Comparison of ENCODE assay signal across 8 cellular contexts in the genomic region with DNA sequence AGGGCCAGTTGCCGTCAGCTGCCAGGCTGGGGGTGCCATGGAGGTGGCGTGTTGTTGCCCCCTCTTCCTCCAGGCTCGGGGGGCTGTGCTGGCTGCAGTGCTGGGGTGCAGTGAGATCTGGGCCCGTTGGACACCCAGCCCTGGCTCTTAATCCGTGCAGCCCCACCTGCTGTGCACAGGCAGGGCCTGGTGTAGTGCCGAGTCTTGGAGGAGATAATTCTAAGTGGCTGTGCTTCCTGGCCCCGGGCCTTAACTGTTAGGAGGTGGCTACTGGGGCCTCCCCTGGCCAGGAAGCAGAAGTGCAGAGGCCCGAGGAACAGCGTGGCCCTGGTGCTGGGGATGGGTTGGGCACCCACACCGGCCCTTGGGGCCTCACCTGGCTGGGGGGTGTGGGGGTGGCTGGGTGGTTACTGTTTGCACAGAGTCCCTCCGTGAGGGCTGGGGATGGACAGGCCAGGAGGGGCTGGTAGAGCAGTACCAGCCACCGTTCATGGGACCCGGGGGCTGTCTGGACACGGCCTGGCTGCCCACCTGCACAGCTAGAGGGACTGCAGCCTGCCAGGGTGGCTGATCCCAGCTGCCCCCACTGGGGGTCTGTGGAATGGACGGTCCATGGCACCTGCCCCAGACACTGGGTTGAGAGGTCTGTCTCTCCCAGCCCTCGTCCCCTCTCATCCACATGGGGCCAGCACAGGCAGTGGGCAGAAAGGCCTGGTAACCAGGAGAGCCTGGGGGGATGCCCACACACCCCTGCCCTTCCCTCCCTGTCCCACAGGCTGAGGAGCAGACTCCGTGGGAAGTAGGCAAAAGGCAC. TPM values are rescaled to one million over a fixed set of nuclear protein-coding genes. Genes with fewer than 3 reads are reported as not detected.
DNase-seq lines count a peak whose midpoint lies in the region; ATAC-seq and TF ChIP-seq lines count a peak whose summit lies in the region.

No MANE protein-coding gene starts in this region.

- ATAC-seq in left cardiac atrium: no peak

- H3K27me3 ChIP-seq in adipocyte (replicated peaks; ENCODE audit: control insufficient read depth, insufficient read depth, low read length) (no peaks in the 10 kb centered on the region), mesendoderm (ENCODE audit: insufficient read depth, low read length, poor library complexity) (no peaks in the 10 kb centered on the region), SJCRH30 (no peaks in the 10 kb centered on the region)

- no peak for TF ChIP-seq EP300 in Ishikawa (IDR thresholded peaks at IDR 0.05; ENCODE audit: borderline replicate concordance)

- H2AK5ac ChIP-seq in mesendoderm (ENCODE audit: low read length): no peak overlapping the region

- peak; percentile 17; the same call in 1 of the 2 replicates for TF ChIP-seq RAD21 in Ishikawa (IDR thresholded peaks at IDR 0.05; ENCODE audit: low read depth)

- H3K23ac ChIP-seq in mesendoderm (ENCODE audit: low read length): no peak overlapping the region

- no peak overlapping the region for H4K8ac ChIP-seq in mesendoderm (ENCODE audit: low read depth, low read length)

- no peak overlapping the region for H3K56ac ChIP-seq in mesendoderm (ENCODE audit: low read length)

- no peak overlapping the region for H3K18ac ChIP-seq in mesendoderm (ENCODE audit: low read length)

- no peak overlapping the region for H2BK5ac ChIP-seq in mesendoderm (ENCODE audit: low read length)

- in situ Hi-C loops in Caki2 (cut with HindIII; ENCODE audit: low pct_unique_long_range_greater_than_20kb, low sequenced_read_pairs): no loop called here

- no peaks in the 10 kb centered on the region for H3K79me1 ChIP-seq in mesendoderm (ENCODE audit: low read length)

- peaks cover 4% of the 10 kb centered on the region for H3K79me2 ChIP-seq in mesendoderm (ENCODE audit: control insufficient read depth, insufficient read depth, low read length)

- WGBS in mesendoderm (ENCODE audit: extremely low coverage, insufficient coverage, low lambda C conversion rate): no CpG with 5 or more reads among the region's 17 CpGs

- H4K5ac ChIP-seq in mesendoderm (ENCODE audit: low read length): no peak overlapping the region

- peak overlapping the region; percentile 8 for H3K27ac ChIP-seq in mesendoderm (ENCODE audit: low read depth, low read length)
- no peak overlapping the region for H3K27ac ChIP-seq in SJCRH30
- H3K27ac ChIP-seq in substantia nigra (ENCODE audit: low read depth, low read length, poor library complexity, severe bottlenecking): no peak overlapping the region

- no peaks in the 10 kb centered on the region for H3K9me3 ChIP-seq in adipocyte (ENCODE audit: control insufficient read depth, low read length)
- H3K9me3 ChIP-seq in SJCRH30 (replicated peaks): no peaks in the 10 kb centered on the region

- peak; percentile 47 for DNase-seq in Caki2 (ENCODE audit: low read depth)
- peak; percentile 35 for DNase-seq in adipocyte (ENCODE audit: low read depth)
- peak; percentile 63 for DNase-seq in mesendoderm
- DNase-seq in SJCRH30: no peak
- no peak for DNase-seq in substantia nigra (lab: John Stamatoyannopoulos, UW)
- DNase-seq in left cardiac atrium: no peak
- no peak for DNase-seq in OCI-M2 (lab: John Stamatoyannopoulos, UW; ENCODE audit: unreplicated experiment)

- H3K36me3 ChIP-seq in adipocyte (ENCODE audit: control insufficient read depth, insufficient read depth, low read length, severe bottlenecking) (peaks cover 35% of the 10 kb centered on the region), mesendoderm (ENCODE audit: control insufficient read depth, insufficient read depth, low read length) (peaks cover 2% of the 10 kb centered on the region), SJCRH30 (peaks cover 15% of the 10 kb centered on the region)

- peaks cover 21% of the 10 kb centered on the region for H3K4me1 ChIP-seq in adipocyte (ENCODE audit: control insufficient read depth, insufficient read depth, low read length)
- H3K4me1 ChIP-seq in mesendoderm (ENCODE audit: control insufficient read depth, low read depth, low read length): no peaks in the 10 kb centered on the region
- H3K4me1 ChIP-seq in SJCRH30: peaks cover 9% of the 10 kb centered on the region

- peak overlapping the region; percentile 97 for H3K9ac ChIP-seq in adipocyte (ENCODE audit: low read length)
- H3K9ac ChIP-seq in mesendoderm (ENCODE audit: low read length): no peak overlapping the region

- no peak overlapping the region for H2BK120ac ChIP-seq in mesendoderm (ENCODE audit: low read depth, low read length)

- peak overlapping the region; percentile 92 for H3K4me3 ChIP-seq in adipocyte (ENCODE audit: low read length)
- no peak overlapping the region for H3K4me3 ChIP-seq in mesendoderm (ENCODE audit: low read length)
- H3K4me3 ChIP-seq in SJCRH30: no peak overlapping the region

- H2BK15ac ChIP-seq in mesendoderm (replicated peaks; ENCODE audit: low read depth): no peak overlapping the region

- H3K4ac ChIP-seq in mesendoderm (ENCODE audit: low read depth, low read length): no peak overlapping the region

- intact Hi-C loops in left cardiac atrium (cut with DNase I): no loop called here

- no peak overlapping the region for H3K4me2 ChIP-seq in mesendoderm (ENCODE audit: low read length)

TF ChIP-seq in Ishikawa, 13 proteins besides CTCF, POLR2A, EP300 and RAD21:
- no peak for TF ChIP-seq EGR1 (IDR thresholded peaks at IDR 0.05)
TF ChIP-seq in Ishikawa: peak in this region for 0.

RNA-seq across cellular contexts. Expression of a gene that starts 3.3 kb away (rescaled TPM):
- total RNA-seq in Caki2 (2014; rRNA removed; shearing (Covaris generic); ENCODE audit: low replicate concordance): 693 and 719 TPM in 2 replicates
- polyA plus RNA-seq in mesendoderm (2013, experiment 1 of 2): 395 TPM
- 398 TPM for polyA plus RNA-seq in mesendoderm (2013, experiment 2 of 2)
- total RNA-seq in SJCRH30 (2014; rRNA removed; shearing (Covaris generic)): 232 and 290 TPM in 2 replicates
- total RNA-seq in left cardiac atrium: 100 to 1,000 TPM; 378 to 432 TPM

RNA-seq across cellular contexts. Expression of a gene that starts 11.9 kb away (rescaled TPM):
- total RNA-seq in Caki2 (2014; rRNA removed; shearing (Covaris generic); ENCODE audit: low replicate concordance): 119 and 180 TPM in 2 replicates
- 206 TPM for polyA plus RNA-seq in mesendoderm (2013, experiment 1 of 2)
- 211 TPM for polyA plus RNA-seq in mesendoderm (2013, experiment 2 of 2)
- total RNA-seq in SJCRH30 (2014; rRNA removed; shearing (Covaris generic)): 176 and 183 TPM in 2 replicates
- total RNA-seq in left cardiac atrium: 100 to 1,000 TPM; 142 to 143 TPM

RNA-seq across cellular contexts. Expression of a gene that starts 40.1 kb away (rescaled TPM):
- total RNA-seq in Caki2 (2014; rRNA removed; shearing (Covaris generic); ENCODE audit: low replicate concordance): 17.3 and 36.7 TPM in 2 replicates
- 7.9 TPM for polyA plus RNA-seq in mesendoderm (2013, experiment 1 of 2)
- polyA plus RNA-seq in mesendoderm (2013, experiment 2 of 2): 8.0 TPM
- 2.9 TPM in 2 replicates for total RNA-seq in SJCRH30 (2014; rRNA removed; shearing (Covaris generic))
- total RNA-seq in left cardiac atrium: 10 to 100 TPM; 10.6 to 12.6 TPM

Comparison
In these comparisons a context has a peak if more than half of its experiments do, and no peak if none do; other contexts are left out.
1. DNase-seq: peak in Caki2 (single experiment), adipocyte (single experiment) and mesendoderm (single experiment); none in SJCRH30 (0 of 2), substantia nigra (0 of 49), left cardiac atrium (single experiment) and OCI-M2 (single experiment).